8 cellular contexts compared by ENCODE assay signal in genomic region chr22:20750461-20751184, GRCh38. TPM values are rescaled to one million over a fixed set of nuclear protein-coding genes. Genes with fewer than 3 reads are reported as not detected.
DNase-seq lines count a peak whose midpoint lies in the region; ATAC-seq and TF ChIP-seq lines count a peak whose summit lies in the region.

No MANE protein-coding gene starts in this region.

- H3K9ac ChIP-seq in SU-DHL-6 (ENCODE audit: low read length) (0 out of 2 replicates have a peak overlapping the region, but pooled peaks have one; percentile 3), endodermal cell (ENCODE audit: extremely low read depth, low read length, poor library complexity, severe bottlenecking) (no peak overlapping the region)

- H3K36me3 ChIP-seq in SU-DHL-6 (ENCODE audit: low read length) (no peaks in the 10 kb centered on the region), endodermal cell (ENCODE audit: control insufficient read depth, insufficient read depth, low read length) (peaks cover 15% of the 10 kb centered on the region), aorta (ENCODE audit: control insufficient read depth in 1 of 2, insufficient read depth in 2 of 2, low read length in 1 of 2) (peaks cover 0 to 7% of the 10 kb centered on the region in 2 donors)

- H3K9me2 ChIP-seq in SU-DHL-6 (replicated peaks; ENCODE audit: insufficient read depth, low read length), result no peaks in the 10 kb centered on the region

- H3K27me3 ChIP-seq in SU-DHL-6 (ENCODE audit: low read length), result no peaks in the 10 kb centered on the region
- no peaks in the 10 kb centered on the region for H3K27me3 ChIP-seq in endodermal cell (ENCODE audit: control insufficient read depth, insufficient read depth, low read length, poor library complexity, severe bottlenecking)
- H3K27me3 ChIP-seq in aorta (ENCODE audit: control insufficient read depth in 1 of 2, insufficient read depth in 2 of 2, low read length in 1 of 2), result no peaks in the 10 kb centered on the region

- no peak overlapping the region for H2AFZ ChIP-seq in SU-DHL-6 (ENCODE audit: low read depth, low read length, severe bottlenecking)

- H3F3A ChIP-seq in SU-DHL-6 (ENCODE audit: insufficient read depth), result no peaks in the 10 kb centered on the region

- WGBS in endodermal cell (ENCODE audit: insufficient coverage in 1 of 2, insufficient read length in 1 of 2), 2 experiments, result 89 to 91% methylated on average over 5 to 9 of the region's 9 CpGs
- WGBS in aorta, 2 donors, result 43 to 45% methylated on average over 9 of the region's 9 CpGs

- no peak overlapping the region for H3K4me2 ChIP-seq in SU-DHL-6 (ENCODE audit: low read depth, low read length, poor library complexity, severe bottlenecking)

- peak overlapping the region; percentile 26 for H3K27ac Mint-ChIP-seq in endodermal cell
- H3K27ac Mint-ChIP-seq in natural killer cell, result peak overlapping the region in 1 of 2 donors; percentile 72

- TF ChIP-seq CTCF in SU-DHL-6 (IDR thresholded peaks at IDR 0.05; ENCODE audit: insufficient read depth, low read length, poor library complexity, severe bottlenecking) (no peak), endodermal cell (conservative IDR thresholded peaks at IDR 0.05) (no peak), natural killer cell (IDR thresholded peaks at IDR 0.05) (no peak)

- H3K27me3 Mint-ChIP-seq in endodermal cell (ENCODE audit: insufficient read depth) (no peaks in the 10 kb centered on the region), natural killer cell (ENCODE audit: low read depth in 2 of 2) (no peaks in the 10 kb centered on the region)

- H3K9me3 Mint-ChIP-seq in endodermal cell (no peaks in the 10 kb centered on the region), natural killer cell (no peaks in the 10 kb centered on the region)

- H3K79me2 ChIP-seq in SU-DHL-6 (ENCODE audit: insufficient read depth, low read length), result no peaks in the 10 kb centered on the region

- H3K36me3 Mint-ChIP-seq in endodermal cell (ENCODE audit: low read depth) (peaks cover 24% of the 10 kb centered on the region), natural killer cell (no peaks in the 10 kb centered on the region)

- DNase-seq in Daoy (ENCODE audit: low read depth) (peak; percentile 90), endodermal cell (no peak), natural killer cell (no peak), aorta (peak; percentile 83 to 85), SKM-1 treated with dmso at 0.1 percent for 144 hours (lab: John Stamatoyannopoulos, UW; ENCODE audit: unreplicated experiment) (no peak), retina (no peak)

- H3K9me3 ChIP-seq in SU-DHL-6 (ENCODE audit: insufficient read depth, low read length), result no peaks in the 10 kb centered on the region
- H3K9me3 ChIP-seq in endodermal cell (ENCODE audit: control insufficient read depth, low read length), result no peaks in the 10 kb centered on the region
- H3K9me3 ChIP-seq in aorta (ENCODE audit: control insufficient read depth, low read length), result no peaks in the 10 kb centered on the region

- intact Hi-C loops in natural killer cell (cut with micrococcal nuclease), result no loop called here
- intact Hi-C loops in aorta (cut with DNase I), result no loop called here

- H3K4me3 ChIP-seq in SU-DHL-6 (ENCODE audit: insufficient read depth, low read length, poor library complexity, severe bottlenecking) (no peak overlapping the region), endodermal cell (ENCODE audit: low read length) (no peak overlapping the region), aorta (ENCODE audit: low read length in 2 of 2) (no peak overlapping the region)

- H3K4me3 Mint-ChIP-seq in endodermal cell (no peak overlapping the region), natural killer cell (no peak overlapping the region)

- H3K27ac ChIP-seq in SU-DHL-6 (ENCODE audit: low read depth, low read length), result peak overlapping the region; percentile 88
- H3K27ac ChIP-seq in endodermal cell (ENCODE audit: low read depth, low read length), result no peak overlapping the region
- peak overlapping the region in 1 of 2 donors; percentile 29 for H3K27ac ChIP-seq in aorta (ENCODE audit: low read depth in 1 of 2, low read length in 2 of 2)

- ATAC-seq in HG03378 (IDR thresholded peaks at IDR 0.05; ENCODE audit: unreplicated experiment) (peak; percentile 34), natural killer cell (peak; percentile 55 to 85 (median 80)), aorta (ENCODE audit: low FRiP score) (no peak)

- no peaks in the 10 kb centered on the region for H4K20me1 ChIP-seq in SU-DHL-6 (ENCODE audit: low read depth, low read length)

- H3K4me1 Mint-ChIP-seq in endodermal cell (no peaks in the 10 kb centered on the region), natural killer cell (peaks cover 0 to 15% of the 10 kb centered on the region in 2 donors)

- H3K4me1 ChIP-seq in endodermal cell (ENCODE audit: control insufficient read depth, insufficient read depth, low read length), result no peaks in the 10 kb centered on the region
- no peaks in the 10 kb centered on the region for H3K4me1 ChIP-seq in aorta (ENCODE audit: control insufficient read depth in 1 of 2, insufficient read depth in 2 of 2, low read length in 2 of 2)

RNA-seq across cellular contexts. Expression of gene SERPIND1, which starts 23.3 kb away (rescaled TPM):
- 0.17 TPM in 1 of 2 replicates, not detected in the other for total RNA-seq in Daoy (2014; rRNA removed; shearing (Covaris generic))
- total RNA-seq in endodermal cell, result not detected
- polyA plus RNA-seq in endodermal cell (2013, experiment 1 of 2), result not detected
- polyA plus RNA-seq in endodermal cell (2013, experiment 2 of 2), result not detected
- total RNA-seq in natural killer cell, result under 1 TPM in 1 of 3 donors, not detected in 2; 0.43 TPM
- under 1 TPM in 1 of 2 donors, not detected in 1; 0.15 TPM for total RNA-seq in aorta
- polyA plus RNA-seq in aorta, result under 1 TPM; 0.23 to 0.38 TPM

Comparison
In these comparisons a context has a peak if more than half of its experiments do, and no peak if none do; other contexts are left out.
1. DNase-seq: peak in Daoy (single experiment) and aorta (2 of 2); none in endodermal cell (single experiment), natural killer cell (single experiment), SKM-1 treated with dmso at 0.1 percent for 144 hours (single experiment) and retina (single experiment).